In the genomic region with DNA sequence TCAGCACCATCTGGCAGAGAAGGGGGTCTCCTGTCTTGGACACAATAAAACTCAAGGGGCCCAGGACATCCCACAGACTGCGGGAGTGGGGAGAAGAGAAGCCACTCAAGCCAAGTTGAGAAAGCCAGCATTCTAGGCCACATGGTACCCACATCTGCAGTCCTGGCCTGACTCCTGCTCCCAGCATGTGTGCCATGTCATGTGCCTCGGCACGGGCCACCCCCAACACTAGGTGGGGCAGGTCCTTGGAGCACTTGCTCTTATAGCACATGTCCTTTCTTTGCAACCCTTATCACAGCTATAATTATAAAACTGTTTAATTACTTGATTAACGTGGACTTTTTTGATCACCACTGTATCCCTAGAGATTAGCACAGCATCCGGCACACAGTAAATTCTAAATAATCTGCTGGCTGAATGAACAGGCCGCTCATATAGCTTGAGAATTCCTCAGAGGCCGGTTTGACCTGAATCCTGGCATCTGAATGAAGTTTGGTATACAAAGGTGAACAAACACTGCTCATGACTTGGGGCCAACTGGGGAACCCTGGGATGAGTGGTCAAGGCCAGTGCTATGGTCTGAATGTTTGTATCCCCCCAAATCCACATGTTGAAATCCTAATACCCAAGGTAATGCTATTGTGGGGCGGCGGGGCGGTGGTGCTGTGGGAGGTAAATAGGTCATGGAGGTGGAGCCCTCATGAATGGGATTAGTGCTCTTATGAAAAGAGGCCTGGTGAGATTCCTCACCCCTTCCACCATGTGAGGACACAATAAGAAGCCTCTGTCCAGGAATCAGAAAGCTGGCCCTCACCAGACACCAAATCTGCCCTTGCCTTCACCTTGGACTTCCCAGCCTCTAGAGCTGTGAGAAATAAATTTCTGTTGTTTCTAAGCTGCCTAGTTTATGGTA, we compare ENCODE assay signal across 11 cellular contexts. TPM values are rescaled to one million over a fixed set of nuclear protein-coding genes. Genes with fewer than 3 reads are reported as not detected.
DNase-seq lines count a peak whose midpoint lies in the region; ATAC-seq and TF ChIP-seq lines count a peak whose summit lies in the region.
"Had no signal": no experiment of that assay in that cellular context is flagged by ENCODE, and none has a peak within 500 bp of the region (broad histone marks: within the 10 kb centered on the region; RNA-seq: fewer than 3 reads in every experiment).

No MANE protein-coding gene starts in this region.

- DNase-seq in activated T-cell treated with anti-CD3 and anti-CD28 coated beads, Interleukin-2, amount 50 U/mL, for 24 hours: no peak
- DNase-seq in activated T-cell treated with anti-CD3 and anti-CD28 coated beads for 4 hours: no peak
- DNase-seq in NB4 (ENCODE audit: low read depth): peak; percentile 20
- DNase-seq in chondrocyte (ENCODE audit: low spot score): no peak
- no peak for DNase-seq in stimulated activated effector memory CD8-positive, alpha-beta T cell treated with anti-CD3 and anti-CD28 coated beads, Interleukin-12 subunit alpha, Interleukin-12 subunit beta, amount 100 ng/mL, for 72 hours (ENCODE audit: low spot score in 2 of 2)
- DNase-seq in activated CD4-positive, CD25-positive, alpha-beta regulatory T cell (lab: John Stamatoyannopoulos, UW): no peak
- DNase-seq in KG1 (lab: John Stamatoyannopoulos, UW): no peak
- DNase-seq in SW480 (ENCODE audit: low spot score): no peak
- DNase-seq: esophagus squamous epithelium, NCI-H1436 had no signal

- H3K36me3 Mint-ChIP-seq in activated T-cell treated with anti-CD3 and anti-CD28 coated beads, Interleukin-2, amount 50 U/mL, for 24 hours (ENCODE audit: low read depth): peaks cover 9% of the 10 kb centered on the region
- peaks cover 7% of the 10 kb centered on the region for H3K36me3 Mint-ChIP-seq in chondrocyte (ENCODE audit: low read depth)
- H3K36me3 Mint-ChIP-seq in stimulated activated effector memory CD8-positive, alpha-beta T cell treated with anti-CD3 and anti-CD28 coated beads, Interleukin-12 subunit alpha, Interleukin-12 subunit beta, amount 100 ng/mL, for 72 hours: no peaks in the 10 kb centered on the region

- ATAC-seq in stimulated activated effector memory CD8-positive, alpha-beta T cell treated with anti-CD3 and anti-CD28 coated beads, Interleukin-12 subunit alpha, Interleukin-12 subunit beta, amount 100 ng/mL, for 72 hours: no peak

- TF ChIP-seq CTCF in NB4 (IDR thresholded peaks at IDR 0.05; ENCODE audit: low read depth, low read length) (no peak), chondrocyte (IDR thresholded peaks at IDR 0.05) (no peak)

- H3K27ac Mint-ChIP-seq in activated T-cell treated with anti-CD3 and anti-CD28 coated beads, Interleukin-2, amount 50 U/mL, for 24 hours: peak overlapping the region; percentile 55
- H3K27ac Mint-ChIP-seq in chondrocyte (ENCODE audit: unreplicated experiment): peak overlapping the region; percentile 49
- H3K27ac Mint-ChIP-seq in stimulated activated effector memory CD8-positive, alpha-beta T cell treated with anti-CD3 and anti-CD28 coated beads, Interleukin-12 subunit alpha, Interleukin-12 subunit beta, amount 100 ng/mL, for 72 hours: peak overlapping the region; percentile 80
- H3K27ac Mint-ChIP-seq: type B pancreatic cell had no signal

- no peak overlapping the region for H3K4me3 Mint-ChIP-seq in activated T-cell treated with anti-CD3 and anti-CD28 coated beads, Interleukin-2, amount 50 U/mL, for 24 hours
- no peak overlapping the region for H3K4me3 Mint-ChIP-seq in chondrocyte (ENCODE audit: unreplicated experiment)
- no peak overlapping the region for H3K4me3 Mint-ChIP-seq in stimulated activated effector memory CD8-positive, alpha-beta T cell treated with anti-CD3 and anti-CD28 coated beads, Interleukin-12 subunit alpha, Interleukin-12 subunit beta, amount 100 ng/mL, for 72 hours
- H3K4me3 Mint-ChIP-seq: type B pancreatic cell had no signal

- H3K9me3 Mint-ChIP-seq in activated T-cell treated with anti-CD3 and anti-CD28 coated beads, Interleukin-2, amount 50 U/mL, for 24 hours: no peaks in the 10 kb centered on the region
- no peaks in the 10 kb centered on the region for H3K9me3 Mint-ChIP-seq in chondrocyte (ENCODE audit: low read depth)
- H3K9me3 Mint-ChIP-seq in stimulated activated effector memory CD8-positive, alpha-beta T cell treated with anti-CD3 and anti-CD28 coated beads, Interleukin-12 subunit alpha, Interleukin-12 subunit beta, amount 100 ng/mL, for 72 hours: no peaks in the 10 kb centered on the region
- H3K9me3 Mint-ChIP-seq: type B pancreatic cell had no signal

- no peak for TF ChIP-seq POLR2A in NB4 (IDR thresholded peaks at IDR 0.05; ENCODE audit: extremely low read depth, insufficient read length)

- peaks cover 36% of the 10 kb centered on the region for H3K4me1 Mint-ChIP-seq in activated T-cell treated with anti-CD3 and anti-CD28 coated beads, Interleukin-2, amount 50 U/mL, for 24 hours (ENCODE audit: low read depth)
- H3K4me1 Mint-ChIP-seq in chondrocyte (ENCODE audit: low read depth): peaks cover 46% of the 10 kb centered on the region
- H3K4me1 Mint-ChIP-seq in stimulated activated effector memory CD8-positive, alpha-beta T cell treated with anti-CD3 and anti-CD28 coated beads, Interleukin-12 subunit alpha, Interleukin-12 subunit beta, amount 100 ng/mL, for 72 hours: peaks cover 20% of the 10 kb centered on the region

- H3K27me3 Mint-ChIP-seq in activated T-cell treated with anti-CD3 and anti-CD28 coated beads, Interleukin-2, amount 50 U/mL, for 24 hours: no peaks in the 10 kb centered on the region
- no peaks in the 10 kb centered on the region for H3K27me3 Mint-ChIP-seq in chondrocyte (ENCODE audit: low read depth)
- H3K27me3 Mint-ChIP-seq: type B pancreatic cell had no signal

- H3K4me3 ChIP-seq in NB4 (ENCODE audit: low read depth, low read length): no peak overlapping the region
- H3K4me3 ChIP-seq: esophagus squamous epithelium had no signal

RNA-seq across cellular contexts. Expression of a gene that starts 6.6 kb away (rescaled TPM):
- 36.3 to 47.6 TPM (median 46.0 TPM) in 3 replicates for total RNA-seq in chondrocyte

RNA-seq across cellular contexts. Expression of a gene that starts 21.3 kb away (rescaled TPM):
- 3.1 to 3.3 TPM (median 3.3 TPM) in 3 replicates for total RNA-seq in chondrocyte
